Comparison of ENCODE assay signal across 8 cellular contexts in genomic region chr22:31211504-31211861, GRCh38. TPM values are rescaled to one million over a fixed set of nuclear protein-coding genes. Genes with fewer than 3 reads are reported as not detected.
DNase-seq lines count a peak whose midpoint lies in the region; ATAC-seq and TF ChIP-seq lines count a peak whose summit lies in the region.

No MANE protein-coding gene starts in this region.

- ATAC-seq in lower lobe of right lung (no peak), HG02840 (IDR thresholded peaks at IDR 0.05; ENCODE audit: low FRiP score, unreplicated experiment) (no peak)

- H3K9me3 ChIP-seq in adipocyte (ENCODE audit: control insufficient read depth, low read length), result no peaks in the 10 kb centered on the region
- H3K9me3 ChIP-seq in lower lobe of right lung, result no peaks in the 10 kb centered on the region
- H3K9me3 ChIP-seq in tibial artery, result no peaks in the 10 kb centered on the region

- no peaks in the 10 kb centered on the region for H3K27me3 Mint-ChIP-seq in activated T-cell treated with anti-CD3 and anti-CD28 coated beads, Interleukin-2, amount 50 U/mL, for 24 hours

- H3K36me3 ChIP-seq in adipocyte (ENCODE audit: control insufficient read depth, insufficient read depth, low read length, severe bottlenecking), result peaks cover 8% of the 10 kb centered on the region
- peaks cover 5% of the 10 kb centered on the region for H3K36me3 ChIP-seq in lower lobe of right lung
- H3K36me3 ChIP-seq in tibial artery, result peaks cover 2 to 9% (median 3%) of the 10 kb centered on the region in 3 donors

- H3K27me3 ChIP-seq in adipocyte (replicated peaks; ENCODE audit: control insufficient read depth, insufficient read depth, low read length), result no peaks in the 10 kb centered on the region
- H3K27me3 ChIP-seq in lower lobe of right lung (ENCODE audit: low read depth), result no peaks in the 10 kb centered on the region
- H3K27me3 ChIP-seq in tibial artery, result no peaks in the 10 kb centered on the region

- peaks cover 36% of the 10 kb centered on the region for H3K36me3 Mint-ChIP-seq in activated T-cell treated with anti-CD3 and anti-CD28 coated beads, Interleukin-2, amount 50 U/mL, for 24 hours (ENCODE audit: low read depth)

- H3K4me3 ChIP-seq in adipocyte (ENCODE audit: low read length) (peak overlapping the region; percentile 95), lower lobe of right lung (peak overlapping the region; percentile 73), tibial artery (peak overlapping the region; percentile 74 to 93)

- no peak for TF ChIP-seq CTCF in lower lobe of right lung (IDR thresholded peaks at IDR 0.05)
- TF ChIP-seq CTCF in tibial artery (IDR thresholded peaks at IDR 0.05), result no peak

- H3K4me3 Mint-ChIP-seq in activated T-cell treated with anti-CD3 and anti-CD28 coated beads, Interleukin-2, amount 50 U/mL, for 24 hours, result peak overlapping the region; percentile 93

- peak overlapping the region; percentile 92 for H3K27ac Mint-ChIP-seq in activated T-cell treated with anti-CD3 and anti-CD28 coated beads, Interleukin-2, amount 50 U/mL, for 24 hours

- peaks cover 24% of the 10 kb centered on the region for H3K4me1 ChIP-seq in adipocyte (ENCODE audit: control insufficient read depth, insufficient read depth, low read length)
- peaks cover 68% of the 10 kb centered on the region for H3K4me1 ChIP-seq in lower lobe of right lung
- H3K4me1 ChIP-seq in tibial artery, result peaks cover 0 to 22% (median 19%) of the 10 kb centered on the region in 4 donors

- intact Hi-C loops in lower lobe of right lung (cut with DNase I), result no loop called here
- intact Hi-C loops in tibial artery (cut with DNase I; ENCODE audit: low total_unique reads), result loop anchor here (1.0 kb wide), 1 partner anchor 62 kb away; no protein-coding TSS in a partner anchor

- peak overlapping the region; percentile 71 for H3K9ac ChIP-seq in adipocyte (ENCODE audit: low read length)

- peaks cover 59% of the 10 kb centered on the region for H3K4me1 Mint-ChIP-seq in activated T-cell treated with anti-CD3 and anti-CD28 coated beads, Interleukin-2, amount 50 U/mL, for 24 hours (ENCODE audit: low read depth)

- no peak for DNase-seq in activated T-cell treated with anti-CD3 and anti-CD28 coated beads, Interleukin-2, amount 50 U/mL, for 24 hours
- DNase-seq in activated T-cell treated with anti-CD3 and anti-CD28 coated beads for 4 hours, result no peak
- DNase-seq in adipocyte (ENCODE audit: low read depth), result no peak
- no peak for DNase-seq in lower lobe of right lung
- no peak for DNase-seq in tibial artery
- no peak for DNase-seq in central memory CD4-positive, alpha-beta T cell
- DNase-seq in NCI-H2227 (lab: John Stamatoyannopoulos, UW; ENCODE audit: unreplicated experiment), result no peak

- no peaks in the 10 kb centered on the region for H3K9me3 Mint-ChIP-seq in activated T-cell treated with anti-CD3 and anti-CD28 coated beads, Interleukin-2, amount 50 U/mL, for 24 hours

- H3K27ac ChIP-seq in lower lobe of right lung, result peak overlapping the region; percentile 83
- peak overlapping the region; percentile 67 to 69 for H3K27ac ChIP-seq in tibial artery

RNA-seq across cellular contexts. Expression of gene LIMK2, which starts 0.6 kb away (rescaled TPM):
- total RNA-seq in lower lobe of right lung, result 61.2 TPM

RNA-seq across cellular contexts. Expression of gene RNF185, which starts 51.5 kb away (rescaled TPM):
- total RNA-seq in lower lobe of right lung, result 32.4 TPM
